Comparison of ENCODE assay signal across 8 cellular contexts in genomic region chr12:32947203-32947795, GRCh38. TPM values are rescaled to one million over a fixed set of nuclear protein-coding genes. Genes with fewer than 3 reads are reported as not detected.
DNase-seq lines count a peak whose midpoint lies in the region; ATAC-seq and TF ChIP-seq lines count a peak whose summit lies in the region.

No MANE protein-coding gene starts in this region.

- H3K27ac Mint-ChIP-seq in GM23338: no peak overlapping the region
- peak overlapping the region; percentile 77 to 95 (median 92) for H3K27ac Mint-ChIP-seq in nephron

- H3K36me3 Mint-ChIP-seq in GM23338 (ENCODE audit: low read depth) (no peaks in the 10 kb centered on the region), nephron (ENCODE audit: low read depth) (no peaks in the 10 kb centered on the region)

- H3K27me3 ChIP-seq in GM23338 (ENCODE audit: insufficient read depth) (no peaks in the 10 kb centered on the region), mammary epithelial cell (ENCODE audit: insufficient read depth, low read length) (no peaks in the 10 kb centered on the region)

- dilution Hi-C loops in mammary epithelial cell (cut with HindIII; ENCODE audit: low sequenced_read_pairs): no loop called here

- no peaks in the 10 kb centered on the region for H3K27me3 Mint-ChIP-seq in GM23338 (ENCODE audit: insufficient read depth, low read depth, poor library complexity)
- no peaks in the 10 kb centered on the region for H3K27me3 Mint-ChIP-seq in nephron (ENCODE audit: low read depth)

- H3K9me2 ChIP-seq in GM23338 (ENCODE audit: insufficient read depth): no peaks in the 10 kb centered on the region

- no peaks in the 10 kb centered on the region for H3F3A ChIP-seq in GM23338 (replicated peaks; ENCODE audit: low read depth)

- no TSS peak for BruUV-seq in mammary epithelial cell (replicated peaks; lab: Mats Ljungman, UMichigan)

- H2AFZ ChIP-seq in GM23338: no peak overlapping the region
- peak overlapping the region; percentile 61 for H2AFZ ChIP-seq in mammary epithelial cell (ENCODE audit: low read depth, low read length)

- WGBS in mammary epithelial cell (ENCODE audit: low coverage, missing lambda C conversion rate): 81% methylated on average over 3 of the region's 3 CpGs

- no peak overlapping the region for H3K9ac ChIP-seq in mammary epithelial cell (ENCODE audit: insufficient read depth, low read length)

- peak; percentile 61 for DNase-seq in GM23338 (ENCODE audit: low spot score)
- peak; percentile 48 for DNase-seq in NCI-H2029 treated with DMSO at 0.1 percent for 48 hours (lab: John Stamatoyannopoulos, UW)
- peak; percentile 34 for DNase-seq in mammary epithelial cell
- DNase-seq in AG08395 (ENCODE audit: low spot score): no peak
- no peak for DNase-seq in stimulated activated naive CD4-positive, alpha-beta T cell treated with Interleukin-2 at 50 U/mL for 16 hours (lab: John Stamatoyannopoulos, UW)
- DNase-seq in nucleus accumbens (lab: John Stamatoyannopoulos, UW): no peak

- in situ Hi-C loops in mammary epithelial cell (cut with MboI; ENCODE audit: low sequenced_read_pairs in 2 of 2): loop anchor here (25.0 kb wide), 2 partner anchors 640 to 1065 kb away; partner anchors contain the start of gene ALG10 (in 2 of the 2)

- H3K4me3 ChIP-seq in GM23338: no peak overlapping the region
- H3K4me3 ChIP-seq in mammary epithelial cell (replicated peaks in 1 of 3; ENCODE audit: insufficient read depth in 1 of 3, low read depth in 2 of 3, low read length in 3 of 3): no peak overlapping the region

- peak; percentile 61 for ATAC-seq in GM23338
- ATAC-seq in HG03520 (IDR thresholded peaks at IDR 0.05; ENCODE audit: unreplicated experiment): no peak

- H3K9me3 Mint-ChIP-seq in GM23338: no peaks in the 10 kb centered on the region
- no peaks in the 10 kb centered on the region for H3K9me3 Mint-ChIP-seq in nephron

- intact Hi-C loops in mammary epithelial cell (cut with micrococcal nuclease): loop anchor here (1.0 to 10.0 kb wide), 4 partner anchors 191 to 1075 kb away; partner anchors contain the start of gene ALG10

- no peak overlapping the region for H3K27ac ChIP-seq in GM23338 (ENCODE audit: low read depth)
- H3K27ac ChIP-seq in mammary epithelial cell (ENCODE audit: insufficient read depth, low read depth, low read length): no peak overlapping the region

- CTCF ChIA-PET in mammary epithelial cell (lab: Charles Lee; ENCODE audit: low non-redundant PET): interaction anchor here (0.7 to 1.2 kb wide), 2 partner anchors 191 to 1075 kb away, joined by 3 to 10 read pairs; partner anchors contain the start of gene ALG10

- no peaks in the 10 kb centered on the region for H3K4me1 Mint-ChIP-seq in GM23338
- peaks cover 9% of the 10 kb centered on the region for H3K4me1 Mint-ChIP-seq in nephron

- H3K79me2 ChIP-seq in GM23338 (replicated peaks; ENCODE audit: insufficient read depth): no peaks in the 10 kb centered on the region
- H3K79me2 ChIP-seq in mammary epithelial cell (ENCODE audit: insufficient read depth, low read length): no peaks in the 10 kb centered on the region

- H3K4me2 ChIP-seq in GM23338 (no peak overlapping the region), mammary epithelial cell (ENCODE audit: insufficient read depth, low read depth, low read length) (no peak overlapping the region)

- H3K4me1 ChIP-seq in GM23338 (ENCODE audit: insufficient read depth): no peaks in the 10 kb centered on the region
- peaks cover 11% of the 10 kb centered on the region for H3K4me1 ChIP-seq in mammary epithelial cell (ENCODE audit: insufficient read depth, low read length)

- no peaks in the 10 kb centered on the region for H3K9me3 ChIP-seq in mammary epithelial cell (replicated peaks; ENCODE audit: insufficient read depth, low read length)

- no peaks in the 10 kb centered on the region for H4K20me1 ChIP-seq in GM23338 (replicated peaks; ENCODE audit: insufficient read depth)
- H4K20me1 ChIP-seq in mammary epithelial cell (ENCODE audit: insufficient read depth, low read length): no peaks in the 10 kb centered on the region

- H3K4me3 Mint-ChIP-seq in GM23338 (no peak overlapping the region), nephron (no peak overlapping the region)

- TF ChIP-seq CTCF in GM23338 (conservative IDR thresholded peaks at IDR 0.05; ENCODE audit: low read depth in 2 of 2): peak; percentile 54 to 59
- TF ChIP-seq CTCF in mammary epithelial cell (conservative IDR thresholded peaks at IDR 0.05 in 1 of 2, IDR thresholded peaks at IDR 0.05 in 1 of 2; ENCODE audit: extremely low read depth in 1 of 2, insufficient read depth in 1 of 2, low read depth in 1 of 2, low read length in 2 of 2): peak; percentile 10 to 36
- TF ChIP-seq CTCF in nephron (IDR thresholded peaks at IDR 0.05; ENCODE audit: unreplicated experiment in 3 of 3): peak; percentile 49 to 62 (median 51)

- H3K36me3 ChIP-seq in GM23338 (ENCODE audit: insufficient read depth): no peaks in the 10 kb centered on the region
- H3K36me3 ChIP-seq in mammary epithelial cell (ENCODE audit: insufficient read depth, low read length): no peaks in the 10 kb centered on the region

TF ChIP-seq in GM23338, 12 proteins besides CTCF, POLR2A, EP300 and RAD21 (continues in another document):
- TF ChIP-seq ZNF114 (CRISPR knock-in tag; IDR thresholded peaks at IDR 0.05): no peak
- no peak for TF ChIP-seq ZNF462 (CRISPR knock-in tag; IDR thresholded peaks at IDR 0.05)

RNA-seq across cellular contexts. Expression of gene PKP2, which starts 50.7 kb away (rescaled TPM):
- 47.6 and 49.9 TPM in 2 replicates for total RNA-seq in GM23338 (2014; rRNA removed; shearing (Covaris generic))
- polyA plus RNA-seq in GM23338 (2016; fragmentation: Nextera tagmentation; extraction: Ambion mirVana): 17.8 and 24.6 TPM in 2 replicates
- total RNA-seq in mammary epithelial cell: 10 to 100 TPM; 42.3 to 42.8 TPM
- 35.8 TPM for polyA plus RNA-seq in mammary epithelial cell
- 51.7 TPM for polyA minus RNA-seq in mammary epithelial cell

Comparison
In these comparisons a context has a peak if more than half of its experiments do, and no peak if none do; other contexts are left out.
1. DNase-seq: peak in GM23338 (single experiment), NCI-H2029 treated with DMSO at 0.1 percent for 48 hours (single experiment) and mammary epithelial cell (single experiment); none in AG08395 (single experiment), stimulated activated naive CD4-positive, alpha-beta T cell treated with Interleukin-2 at 50 U/mL for 16 hours (single experiment) and nucleus accumbens (0 of 56).
2. Peak in every context shown above with its lines, with median percentiles within 50 percentile points of each other: CTCF ChIP-seq.